In genomic region chr22:37562049-37562784, GRCh38 we compare ENCODE assay signal across 8 cellular contexts. TPM values are rescaled to one million over a fixed set of nuclear protein-coding genes. Genes with fewer than 3 reads are reported as not detected.
DNase-seq lines count a peak whose midpoint lies in the region; ATAC-seq and TF ChIP-seq lines count a peak whose summit lies in the region.

No MANE protein-coding gene starts in this region.

- H3K23ac ChIP-seq in IMR-90 (ENCODE audit: low read depth, low read length) = peak overlapping the region; percentile 65; the same call in 1 of the 2 replicates

- intact Hi-C loops in IMR-90 (cut with micrococcal nuclease) = no loop called here
- intact Hi-C loops in adrenal gland (cut with DNase I) = no loop called here

- H3K9me3 ChIP-seq in IMR-90 (ENCODE audit: control insufficient read depth, insufficient read depth, low read length) = no peaks in the 10 kb centered on the region
- H3K9me3 ChIP-seq in adrenal gland (replicated peaks in 1 of 3) = no peaks in the 10 kb centered on the region

- peaks cover 21% of the 10 kb centered on the region for H3K9me1 ChIP-seq in IMR-90 (ENCODE audit: insufficient read depth, low read length)

- peak overlapping the region; percentile 85; the same call in 2 of the 3 replicates for H2BK15ac ChIP-seq in IMR-90 (ENCODE audit: low read depth, low read length)

- no TSS peak for BruUV-seq in IMR-90 (replicated peaks; lab: Mats Ljungman, UMichigan)

- no peaks in the 10 kb centered on the region for H3K27me3 ChIP-seq in IMR-90 (ENCODE audit: control insufficient read depth, insufficient read depth, low read length)
- no peaks in the 10 kb centered on the region for H3K27me3 ChIP-seq in adrenal gland
- no peaks in the 10 kb centered on the region for H3K27me3 ChIP-seq in layer of hippocampus (ENCODE audit: control insufficient read depth, insufficient read depth, low read length)

- H3K27ac Mint-ChIP-seq in stimulated activated naive CD8-positive, alpha-beta T cell treated with anti-CD3 and anti-CD28 coated beads, Interleukin-15, amount 100 ng/mL, for 72 hours = peak overlapping the region; percentile 84 to 89

- no peak overlapping the region for H4K5ac ChIP-seq in IMR-90 (ENCODE audit: low read depth, low read length)

- H3K9me3 Mint-ChIP-seq in stimulated activated naive CD8-positive, alpha-beta T cell treated with anti-CD3 and anti-CD28 coated beads, Interleukin-15, amount 100 ng/mL, for 72 hours = no peaks in the 10 kb centered on the region

- H3K4me1 ChIP-seq in IMR-90 (ENCODE audit: control insufficient read depth, insufficient read depth, low read length) (peaks cover 31% of the 10 kb centered on the region), adrenal gland (replicated peaks in 1 of 2) (peaks cover 61 to 63% of the 10 kb centered on the region in 2 donors)

- H4K20me1 ChIP-seq in IMR-90 (ENCODE audit: insufficient read depth, low read length) = peaks cover 62% of the 10 kb centered on the region

- in situ Hi-C loops in IMR-90 (cut with MboI; ENCODE audit: low sequenced_read_pairs) = no loop called here
- in situ Hi-C loops in GM13977 (cut with MboI; ENCODE audit: low pct_unique_long_range_greater_than_20kb, low sequenced_read_pairs, unreplicated experiment) = no loop called here

- peak overlapping the region; percentile 86 for H2AFZ ChIP-seq in IMR-90 (replicated peaks; ENCODE audit: low read length, poor library complexity)

- dilution Hi-C loops in IMR-90 (cut with HindIII; ENCODE audit: low sequenced_read_pairs, unreplicated experiment) = no loop called here

- TF ChIP-seq CTCF in IMR-90 (conservative IDR thresholded peaks at IDR 0.05; ENCODE audit: low read depth, low read length) (no peak), adrenal gland (IDR thresholded peaks at IDR 0.05) (no peak), GM13977 (IDR thresholded peaks at IDR 0.05; ENCODE audit: extremely low read depth, insufficient read depth, missing control alignments) (no peak)

- H3K4ac ChIP-seq in IMR-90 (ENCODE audit: low read depth, low read length) = peak overlapping the region; percentile 91

- peak overlapping the region; percentile 99 for H2AK9ac ChIP-seq in IMR-90 (replicated peaks; ENCODE audit: low read depth, low read length, poor library complexity)

- peaks cover 83% of the 10 kb centered on the region for H3K27me3 Mint-ChIP-seq in stimulated activated naive CD8-positive, alpha-beta T cell treated with anti-CD3 and anti-CD28 coated beads, Interleukin-15, amount 100 ng/mL, for 72 hours

- H2BK20ac ChIP-seq in IMR-90 (ENCODE audit: low read depth, low read length) = peak overlapping the region; percentile 1; the same call in 1 of the 2 replicates

- peak overlapping the region; percentile 82 for H3K4me3 ChIP-seq in IMR-90 (ENCODE audit: insufficient read depth, low read depth, low read length)
- peak overlapping the region in 2 of 4 donors; percentile 70 to 97 for H3K4me3 ChIP-seq in adrenal gland

- POLR2A ChIA-PET in IMR-90 (lab: Charles Lee; ENCODE audit: unreplicated experiment) = interaction anchor here (0.6 to 2.1 kb wide), 5 partner anchors 10 to 1718 kb away, joined by 4 to 10 read pairs (median 5); no protein-coding TSS in a partner anchor

- DNase-seq in IMR-90 (no peak), adrenal gland (peak in 1 of 7 donors; percentile 17), GM13977 (ENCODE audit: low spot score) (no peak), NCI-H1105 (lab: John Stamatoyannopoulos, UW) (no peak), HT-29 (ENCODE audit: low spot score) (no peak), SW480 (ENCODE audit: low spot score) (no peak)
- no peak for DNase-seq in stimulated activated naive CD8-positive, alpha-beta T cell treated with anti-CD3 and anti-CD28 coated beads, Interleukin-15, amount 100 ng/mL, for 72 hours

- H2BK5ac ChIP-seq in IMR-90 (ENCODE audit: low read depth, low read length, poor library complexity, severe bottlenecking) = peak overlapping the region; percentile 51

- peaks cover 10 to 61% of the 10 kb centered on the region in 2 experiments; a peak in 3 of 4 replicates for H3K79me1 ChIP-seq in IMR-90 (ENCODE audit: low read depth in 1 of 2, low read length in 2 of 2)

- no peak overlapping the region for H3K18ac ChIP-seq in IMR-90 (ENCODE audit: low read depth, low read length)

- peak overlapping the region; percentile 90 for H4K91ac ChIP-seq in IMR-90 (ENCODE audit: insufficient read depth, low read depth, low read length)

- H3K14ac ChIP-seq in IMR-90 (replicated peaks; ENCODE audit: low read depth, low read length) = peak overlapping the region; percentile 78

- CTCF ChIA-PET in IMR-90 (lab: Yijun Ruan, JAX) = interaction anchor here (1.0 to 1.7 kb wide), 6 partner anchors 12 to 30 kb away, joined by 3 to 7 read pairs (median 4); no protein-coding TSS in a partner anchor

- H4K8ac ChIP-seq in IMR-90 (ENCODE audit: low read depth in 2 of 2, low read length in 2 of 2) = peak overlapping the region; percentile 73 to 85

- H3K4me3 Mint-ChIP-seq in stimulated activated naive CD8-positive, alpha-beta T cell treated with anti-CD3 and anti-CD28 coated beads, Interleukin-15, amount 100 ng/mL, for 72 hours = peak overlapping the region; percentile 74 to 88

- peak overlapping the region; percentile 99 for H2AK5ac ChIP-seq in IMR-90 (ENCODE audit: low read depth, low read length)

- no peak for TF ChIP-seq POLR2A in IMR-90 (IDR thresholded peaks at IDR 0.05; ENCODE audit: low read depth, low read length)
- TF ChIP-seq POLR2A in adrenal gland (IDR thresholded peaks at IDR 0.05) = no peak

- H3K36me3 ChIP-seq in IMR-90 (ENCODE audit: control insufficient read depth, insufficient read depth, low read length) (peaks cover 24% of the 10 kb centered on the region), adrenal gland (replicated peaks in 1 of 2) (peaks cover 0 to 16% of the 10 kb centered on the region in 2 donors)

- peak overlapping the region; percentile 79 for H3K9ac ChIP-seq in IMR-90 (ENCODE audit: low read depth, low read length)

- peak overlapping the region; percentile 71; the same call in 1 of the 2 replicates for H3K56ac ChIP-seq in IMR-90 (ENCODE audit: extremely low read depth, insufficient read depth, low read length)

- WGBS in IMR-90 (ENCODE audit: extremely low coverage in 2 of 2, insufficient read length in 1 of 2), 2 experiments = 86% methylated on average over 8 of the region's 14 CpGs; no CpG with 5 or more reads in 1 of the 2 experiments
- WGBS in adrenal gland, 4 donors = 57 to 63% (median 60%) methylated on average over 9 to 14 of the region's 14 CpGs

- peak overlapping the region; percentile 82 for H3K4me2 ChIP-seq in IMR-90 (ENCODE audit: low read depth, low read length)

- H3K4me1 Mint-ChIP-seq in stimulated activated naive CD8-positive, alpha-beta T cell treated with anti-CD3 and anti-CD28 coated beads, Interleukin-15, amount 100 ng/mL, for 72 hours = peaks cover 42% of the 10 kb centered on the region

- no peak for ATAC-seq in IMR-90 (ENCODE audit: low read depth)
- ATAC-seq in stimulated activated naive CD8-positive, alpha-beta T cell treated with anti-CD3 and anti-CD28 coated beads, Interleukin-15, amount 100 ng/mL, for 72 hours = no peak

- peak overlapping the region; percentile 36 for H2BK120ac ChIP-seq in IMR-90 (ENCODE audit: low read depth, low read length)

- no peak for TF ChIP-seq RAD21 in IMR-90 (IDR thresholded peaks at IDR 0.05; ENCODE audit: low read length)

- H3K27ac ChIP-seq in IMR-90 (ENCODE audit: insufficient read depth, low read length) = peak overlapping the region; percentile 78
- H3K27ac ChIP-seq in adrenal gland = peak overlapping the region; percentile 89 to 99 (median 99)
- peak overlapping the region; percentile 99 for H3K27ac ChIP-seq in layer of hippocampus (ENCODE audit: low read depth, low read length)

TF ChIP-seq in IMR-90, 13 proteins besides CTCF, POLR2A, EP300 and RAD21 (continues in another document):
- TF ChIP-seq MAFK (IDR thresholded peaks at IDR 0.05; ENCODE audit: low read depth, low read length) (no peak), ELK1 (IDR thresholded peaks at IDR 0.05; ENCODE audit: borderline replicate concordance, low read depth, low read length) (no peak)

RNA-seq across cellular contexts. Expression of gene CDC42EP1, which starts 1.9 kb away (rescaled TPM):
- total RNA-seq in IMR-90 (2012; rRNA removed) (4.7 and 6.1 TPM in 2 replicates), adrenal gland (100 to 1,000 TPM in 5 of 8 donors, 10 to 100 TPM in 3; 74.4 to 159 (median 125) TPM)
- polyA plus RNA-seq in IMR-90 (2012; rRNA removed) (47.3 and 59.2 TPM in 2 replicates), adrenal gland (10 to 100 TPM; 19.7 to 65.1 (median 39.5) TPM)
- polyA plus RNA-seq in IMR-90 (2012; cell fraction: cytosol; rRNA removed) = 34.5 and 61.4 TPM in 2 replicates
- polyA plus RNA-seq in IMR-90 (2012; cell fraction: nucleus; rRNA removed; ENCODE audit: low replicate concordance) = 18.1 and 44.7 TPM in 2 replicates
- 62.3 and 68.7 TPM in 2 replicates for total RNA-seq in HT-29 (2014; rRNA removed; shearing (Covaris generic))

RNA-seq across cellular contexts. Expression of gene LGALS2, which starts 17.7 kb away (rescaled TPM):
- total RNA-seq in IMR-90 (2012; rRNA removed) = not detected in 2 replicates
- polyA plus RNA-seq in IMR-90 (2012; rRNA removed) = not detected in 2 replicates
- not detected in 2 replicates for polyA plus RNA-seq in IMR-90 (2012; cell fraction: cytosol; rRNA removed)
- not detected in 2 replicates for polyA plus RNA-seq in IMR-90 (2012; cell fraction: nucleus; rRNA removed; ENCODE audit: low replicate concordance)
- under 1 TPM in 1 of 8 donors, not detected in 7; 0.42 TPM for total RNA-seq in adrenal gland
- polyA plus RNA-seq in adrenal gland = 1 to 10 TPM in 1 of 3 donors, under 1 TPM in 2; 0.42 to 1.4 (median 0.47) TPM
- 11.1 and 13.0 TPM in 2 replicates for total RNA-seq in HT-29 (2014; rRNA removed; shearing (Covaris generic))

RNA-seq across cellular contexts. Expression of gene CARD10, which starts 43.0 kb away (rescaled TPM):
- total RNA-seq in IMR-90 (2012; rRNA removed) (6.1 TPM in 2 replicates), adrenal gland (10 to 100 TPM; 14.0 to 34.2 (median 20.9) TPM)
- polyA plus RNA-seq in IMR-90 (2012; rRNA removed) (18.4 and 19.8 TPM in 2 replicates), adrenal gland (10 to 100 TPM in 2 of 3 donors, 1 to 10 TPM in 1; 4.7 to 24.4 (median 17.4) TPM)
- polyA plus RNA-seq in IMR-90 (2012; cell fraction: cytosol; rRNA removed) = 9.8 and 18.6 TPM in 2 replicates
- 23.8 and 66.7 TPM in 2 replicates for polyA plus RNA-seq in IMR-90 (2012; cell fraction: nucleus; rRNA removed; ENCODE audit: low replicate concordance)
- total RNA-seq in HT-29 (2014; rRNA removed; shearing (Covaris generic)) = 32.7 and 50.4 TPM in 2 replicates

RNA-seq across cellular contexts. Expression of gene GGA1, which starts 46.4 kb away (rescaled TPM):
- total RNA-seq in IMR-90 (2012; rRNA removed) (17.2 and 19.7 TPM in 2 replicates), adrenal gland (10 to 100 TPM; 30.6 to 93.3 (median 65.6) TPM)
- polyA plus RNA-seq in IMR-90 (2012; rRNA removed) (48.5 and 50.4 TPM in 2 replicates), adrenal gland (100 to 1,000 TPM in 2 of 3 donors, 10 to 100 TPM in 1; 42.4 to 160 (median 107) TPM)
- 17.9 and 26.5 TPM in 2 replicates for polyA plus RNA-seq in IMR-90 (2012; cell fraction: cytosol; rRNA removed)
- 243 and 309 TPM in 2 replicates for polyA plus RNA-seq in IMR-90 (2012; cell fraction: nucleus; rRNA removed; ENCODE audit: low replicate concordance)
- total RNA-seq in HT-29 (2014; rRNA removed; shearing (Covaris generic)) = 54.1 and 55.1 TPM in 2 replicates
